8 cellular contexts compared by ENCODE assay signal in the genomic region with DNA sequence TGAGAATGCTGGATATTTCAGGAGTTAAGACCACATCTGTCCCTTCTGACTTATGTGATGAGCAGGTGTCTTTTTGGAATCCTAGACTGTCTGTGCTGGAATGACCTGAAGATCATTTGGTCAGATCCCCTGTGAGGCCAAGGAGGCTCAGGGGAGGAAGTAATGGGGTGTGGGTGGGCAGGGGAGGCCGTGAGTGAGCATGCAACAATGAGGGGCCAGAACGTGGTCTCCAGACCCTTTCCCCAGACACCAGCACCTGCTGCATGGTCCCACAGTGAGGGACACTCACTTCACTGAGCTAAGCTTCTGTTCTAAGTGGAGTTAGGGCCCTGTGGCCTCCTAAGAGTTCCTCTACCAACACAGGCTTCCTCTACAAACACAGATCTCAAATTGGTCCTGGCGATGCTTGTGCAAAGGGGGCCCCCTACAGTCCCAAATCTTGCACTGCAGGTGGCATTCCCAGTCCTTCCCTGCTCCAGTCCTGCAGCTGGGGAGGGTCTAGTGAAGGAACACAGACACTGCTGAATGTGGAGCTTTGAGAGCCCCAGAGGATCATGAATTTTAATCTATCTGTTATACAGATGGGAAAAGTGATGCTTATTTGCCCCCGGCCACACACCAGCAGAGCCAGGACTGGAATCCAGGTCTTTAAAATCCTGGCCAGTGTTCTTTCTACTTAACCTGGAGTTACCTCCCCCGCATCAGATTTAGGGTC. TPM values are rescaled to one million over a fixed set of nuclear protein-coding genes. Genes with fewer than 3 reads are reported as not detected.
DNase-seq lines count a peak whose midpoint lies in the region; ATAC-seq and TF ChIP-seq lines count a peak whose summit lies in the region.

No MANE protein-coding gene starts in this region.

- H3K4me1 ChIP-seq in KMS-11 (ENCODE audit: low read depth, poor library complexity, severe bottlenecking): no peaks in the 10 kb centered on the region

- H3K27me3 ChIP-seq in KMS-11 (ENCODE audit: insufficient read depth, low read depth): no peaks in the 10 kb centered on the region

- no peak overlapping the region for H3K9ac ChIP-seq in KMS-11

- no peaks in the 10 kb centered on the region for H3K36me3 ChIP-seq in KMS-11 (ENCODE audit: insufficient read depth)

- peaks cover 14% of the 10 kb centered on the region for H3K27me3 Mint-ChIP-seq in activated naive CD8-positive, alpha-beta T cell treated with anti-CD3 and anti-CD28 coated beads, Interleukin-2, amount 10 ng/mL, durations not matched to agents 7 days and 5 days

- no peaks in the 10 kb centered on the region for H3K36me3 Mint-ChIP-seq in activated naive CD8-positive, alpha-beta T cell treated with anti-CD3 and anti-CD28 coated beads, Interleukin-2, amount 10 ng/mL, durations not matched to agents 7 days and 5 days

- no peaks in the 10 kb centered on the region for H3K9me3 Mint-ChIP-seq in activated naive CD8-positive, alpha-beta T cell treated with anti-CD3 and anti-CD28 coated beads, Interleukin-2, amount 10 ng/mL, durations not matched to agents 7 days and 5 days

- no peaks in the 10 kb centered on the region for H4K20me1 ChIP-seq in KMS-11 (ENCODE audit: insufficient read depth)

- H3K4me3 Mint-ChIP-seq in activated naive CD8-positive, alpha-beta T cell treated with anti-CD3 and anti-CD28 coated beads, Interleukin-2, amount 10 ng/mL, durations not matched to agents 7 days and 5 days: no peak overlapping the region

- H3K4me1 Mint-ChIP-seq in activated naive CD8-positive, alpha-beta T cell treated with anti-CD3 and anti-CD28 coated beads, Interleukin-2, amount 10 ng/mL, durations not matched to agents 7 days and 5 days: peaks cover 18% of the 10 kb centered on the region

- TF ChIP-seq CTCF in KMS-11 (conservative IDR thresholded peaks at IDR 0.05; ENCODE audit: low read depth, low read length): peak; percentile 75

- H3K27ac ChIP-seq in KMS-11: no peak overlapping the region

- peak; percentile 22 for DNase-seq in DMS114 treated with DMSO at 0.1 percent for 48 hours (lab: John Stamatoyannopoulos, UW; ENCODE audit: unreplicated experiment)
- DNase-seq in OCI-M1 (lab: John Stamatoyannopoulos, UW): peak; percentile 83
- no peak for DNase-seq in activated naive CD8-positive, alpha-beta T cell treated with anti-CD3 and anti-CD28 coated beads, Interleukin-2, amount 10 ng/mL, durations not matched to agents 7 days and 5 days
- peak; percentile 81 for DNase-seq in Right ventricle myocardium superior
- DNase-seq in posterior cingulate gyrus: peak in 9 of 10 donors; percentile 83 to 98 (median 90)

- peak; percentile 61 for ATAC-seq in activated naive CD8-positive, alpha-beta T cell treated with anti-CD3 and anti-CD28 coated beads, Interleukin-2, amount 10 ng/mL, durations not matched to agents 7 days and 5 days (ENCODE audit: low read depth)
- ATAC-seq in Right ventricle myocardium superior (ENCODE audit: poor library complexity) (peak; percentile 14), GM18909 (IDR thresholded peaks at IDR 0.05; ENCODE audit: poor library complexity, unreplicated experiment) (no peak), GM21528 (IDR thresholded peaks at IDR 0.05; ENCODE audit: low FRiP score, unreplicated experiment) (no peak)

- H2AFZ ChIP-seq in KMS-11 (ENCODE audit: low read depth): no peak overlapping the region

- intact Hi-C loops in Right ventricle myocardium superior (cut with DNase I) (no loop called here), posterior cingulate gyrus (cut with DNase I) (loop anchor here (5.0 kb wide), 1 partner anchor 37 kb away; no protein-coding TSS in a partner anchor)

- no peak overlapping the region for H3K4me3 ChIP-seq in KMS-11 (IDR thresholded peaks at IDR 0.05; ENCODE audit: insufficient read depth, low read depth, low read length)

- no peak overlapping the region for H3K27ac Mint-ChIP-seq in activated naive CD8-positive, alpha-beta T cell treated with anti-CD3 and anti-CD28 coated beads, Interleukin-2, amount 10 ng/mL, durations not matched to agents 7 days and 5 days

- POLR2A ChIA-PET in activated naive CD8-positive, alpha-beta T cell treated with anti-CD3 and anti-CD28 coated beads, Interleukin-2, amount 10 ng/mL, durations not matched to agents 7 days and 5 days (lab: Charles Lee): no interaction called here

- no peak overlapping the region for H3K4me2 ChIP-seq in KMS-11

- H3K79me2 ChIP-seq in KMS-11 (ENCODE audit: insufficient read depth, low read depth): no peaks in the 10 kb centered on the region

RNA-seq across cellular contexts. Expression of a gene that starts 7.4 kb away (rescaled TPM):
- total RNA-seq in activated naive CD8-positive, alpha-beta T cell treated with anti-CD3 and anti-CD28 coated beads, Interleukin-2, amount 10 ng/mL, durations not matched to agents 7 days and 5 days: under 1 TPM; 0.62 to 0.83 TPM
- 136 TPM for total RNA-seq in Right ventricle myocardium superior

RNA-seq across cellular contexts. Expression of a gene that starts 27.6 kb away (rescaled TPM):
- not detected for total RNA-seq in activated naive CD8-positive, alpha-beta T cell treated with anti-CD3 and anti-CD28 coated beads, Interleukin-2, amount 10 ng/mL, durations not matched to agents 7 days and 5 days
- total RNA-seq in Right ventricle myocardium superior: not detected

RNA-seq across cellular contexts. Expression of a gene that starts 33.4 kb away (rescaled TPM):
- not detected for total RNA-seq in activated naive CD8-positive, alpha-beta T cell treated with anti-CD3 and anti-CD28 coated beads, Interleukin-2, amount 10 ng/mL, durations not matched to agents 7 days and 5 days
- 15.1 TPM for total RNA-seq in Right ventricle myocardium superior

RNA-seq across cellular contexts. Expression of a gene that starts 39.7 kb away (rescaled TPM):
- 10 to 100 TPM; 32.2 to 32.9 TPM for total RNA-seq in activated naive CD8-positive, alpha-beta T cell treated with anti-CD3 and anti-CD28 coated beads, Interleukin-2, amount 10 ng/mL, durations not matched to agents 7 days and 5 days
- total RNA-seq in Right ventricle myocardium superior: 12.9 TPM

RNA-seq across cellular contexts. Expression of a gene that starts 48.9 kb away (rescaled TPM):
- not detected for total RNA-seq in activated naive CD8-positive, alpha-beta T cell treated with anti-CD3 and anti-CD28 coated beads, Interleukin-2, amount 10 ng/mL, durations not matched to agents 7 days and 5 days
- total RNA-seq in Right ventricle myocardium superior: 1.5 TPM

Comparison
In these comparisons a context has a peak if more than half of its experiments do, and no peak if none do; other contexts are left out.
1. ATAC-seq: peak in activated naive CD8-positive, alpha-beta T cell treated with anti-CD3 and anti-CD28 coated beads, Interleukin-2, amount 10 ng/mL, durations not matched to agents 7 days and 5 days (single experiment) and Right ventricle myocardium superior (single experiment); none in GM18909 (single experiment) and GM21528 (single experiment).
2. RNA of a gene that starts 7.4 kb away (total RNA-seq): 136 TPM in Right ventricle myocardium superior (single experiment); 0.62 to 0.83 TPM in activated naive CD8-positive, alpha-beta T cell treated with anti-CD3 and anti-CD28 coated beads, Interleukin-2, amount 10 ng/mL, durations not matched to agents 7 days and 5 days; every median in the first group is over 10 times any median in the second.
3. RNA of a gene that starts 33.4 kb away (total RNA-seq): 15.1 TPM in Right ventricle myocardium superior (single experiment); not detected in activated naive CD8-positive, alpha-beta T cell treated with anti-CD3 and anti-CD28 coated beads, Interleukin-2, amount 10 ng/mL, durations not matched to agents 7 days and 5 days; every median in the first group is over 10 times any median in the second.